Comparison of ENCODE assay signal across 8 cellular contexts in genomic region chr1:43349594-43350306, GRCh38. TPM values are rescaled to one million over a fixed set of nuclear protein-coding genes. Genes with fewer than 3 reads are reported as not detected.
DNase-seq lines count a peak whose midpoint lies in the region; ATAC-seq, FAIRE-seq and TF ChIP-seq lines count a peak whose summit lies in the region.

No MANE protein-coding gene starts in this region.

- no peak for FAIRE-seq in pancreas (lab: Jason Lieb, UNC)

- H2AFZ ChIP-seq in SU-DHL-6 (ENCODE audit: low read depth, low read length, severe bottlenecking) = peak overlapping the region; percentile 83

- no peak for TF ChIP-seq CTCF in SU-DHL-6 (IDR thresholded peaks at IDR 0.05; ENCODE audit: insufficient read depth, low read length, poor library complexity, severe bottlenecking)
- TF ChIP-seq CTCF in fibroblast of mammary gland (conservative IDR thresholded peaks at IDR 0.05; ENCODE audit: control insufficient read depth, insufficient read depth, low read depth, low read length) = no peak
- TF ChIP-seq CTCF in pancreas (IDR thresholded peaks at IDR 0.05) = no peak
- no peak for TF ChIP-seq CTCF in GM10248 (IDR thresholded peaks at IDR 0.05; ENCODE audit: control extremely low read depth, extremely low read depth, low read depth, missing control alignments)

- H3K9me2 ChIP-seq in SU-DHL-6 (replicated peaks; ENCODE audit: insufficient read depth, low read length) = no peaks in the 10 kb centered on the region

- no peaks in the 10 kb centered on the region for H3K36me3 ChIP-seq in SU-DHL-6 (ENCODE audit: low read length)
- H3K36me3 ChIP-seq in pancreas = no peaks in the 10 kb centered on the region

- CTCF ChIA-PET in GM10248 (lab: Yijun Ruan, JAX) = no interaction called here

- peak; percentile 47 for DNase-seq in G401 (ENCODE audit: low spot score)
- peak; percentile 72 for DNase-seq in fibroblast of mammary gland (ENCODE audit: low read depth)
- no peak for DNase-seq in pancreas
- DNase-seq in middle frontal gyrus (ENCODE audit: extremely low spot score, low spot score) = no peak
- DNase-seq in CD1c-positive myeloid dendritic cell (ENCODE audit: extremely low spot score) = no peak
- no peak for DNase-seq in GM10248 (ENCODE audit: extremely low spot score)
- no peak for DNase-seq in NK-92 treated with Interleukin-12 subunit alpha and Interleukin-12 subunit beta, amount 100 ng/mL, for 24 hours (lab: John Stamatoyannopoulos, UW)

- H3K27me3 ChIP-seq in SU-DHL-6 (ENCODE audit: low read length) (no peaks in the 10 kb centered on the region), pancreas (no peaks in the 10 kb centered on the region)

- peak overlapping the region; percentile 74 for H3K4me2 ChIP-seq in SU-DHL-6 (ENCODE audit: low read depth, low read length, poor library complexity, severe bottlenecking)

- peaks cover 0 to 10% (median 0%) of the 10 kb centered on the region in 3 donors for H3K4me1 ChIP-seq in pancreas

- in situ Hi-C loops in G401 (cut with HindIII; ENCODE audit: low sequenced_read_pairs) = no loop called here

- POLR2A ChIA-PET in GM10248 (lab: Yijun Ruan, JAX) = no interaction called here

- intact Hi-C loops in pancreas (cut with DNase I) = no loop called here

- H3K9ac ChIP-seq in SU-DHL-6 (ENCODE audit: low read length) = peak overlapping the region; percentile 60

- H4K20me1 ChIP-seq in SU-DHL-6 (ENCODE audit: low read depth, low read length) = no peaks in the 10 kb centered on the region

- H3F3A ChIP-seq in SU-DHL-6 (ENCODE audit: insufficient read depth) = peaks cover 18% of the 10 kb centered on the region

- H3K4me3 ChIP-seq in SU-DHL-6 (ENCODE audit: insufficient read depth, low read length, poor library complexity, severe bottlenecking) (peak overlapping the region; percentile 56), fibroblast of mammary gland (ENCODE audit: control insufficient read depth, low read depth, low read length) (peak overlapping the region; percentile 47), pancreas (peak overlapping the region in 3 of 4 donors; percentile 39 to 60 (median 55))

- H3K79me2 ChIP-seq in SU-DHL-6 (ENCODE audit: insufficient read depth, low read length) = no peaks in the 10 kb centered on the region

- ATAC-seq in pancreas = no peak

- peak overlapping the region; percentile 67 for H3K27ac ChIP-seq in SU-DHL-6 (ENCODE audit: low read depth, low read length)
- H3K27ac ChIP-seq in pancreas = peak overlapping the region; percentile 99 to 100 (median 100)

- H3K9me3 ChIP-seq in SU-DHL-6 (ENCODE audit: insufficient read depth, low read length) (no peaks in the 10 kb centered on the region), pancreas (no peaks in the 10 kb centered on the region)

- WGBS in pancreas, 2 donors = 34 to 36% methylated on average over 11 of the region's 11 CpGs

RNA-seq across cellular contexts. Expression of gene CDC20, which starts 9.0 kb away (rescaled TPM):
- total RNA-seq in G401 (2014; rRNA removed; shearing (Covaris generic)) = 263 and 289 TPM in 2 replicates
- 1 to 10 TPM in 3 of 6 donors, under 1 TPM in 3; 0.12 to 1.8 (median 0.80) TPM for total RNA-seq in pancreas
- under 1 TPM; 0.23 to 0.61 TPM for polyA plus RNA-seq in pancreas

RNA-seq across cellular contexts. Expression of gene MPL, which starts 12.1 kb away (rescaled TPM):
- total RNA-seq in G401 (2014; rRNA removed; shearing (Covaris generic)) = not detected in 2 replicates
- under 1 TPM in 4 of 6 donors, not detected in 2; 0.12 to 0.43 (median 0.19) TPM for total RNA-seq in pancreas
- polyA plus RNA-seq in pancreas = under 1 TPM; 0.08 to 0.09 TPM

RNA-seq across cellular contexts. Expression of gene ELOVL1, which starts 18.1 kb away (rescaled TPM):
- 65.2 and 69.7 TPM in 2 replicates for total RNA-seq in G401 (2014; rRNA removed; shearing (Covaris generic))
- total RNA-seq in pancreas = 10 to 100 TPM; 22.8 to 44.9 (median 29.5) TPM
- polyA plus RNA-seq in pancreas = 10 to 100 TPM; 32.2 to 43.5 TPM

RNA-seq across cellular contexts. Expression of gene MED8, which starts 39.9 kb away (rescaled TPM):
- 36.2 and 42.2 TPM in 2 replicates for total RNA-seq in G401 (2014; rRNA removed; shearing (Covaris generic))
- 10 to 100 TPM; 13.5 to 22.6 (median 16.6) TPM for total RNA-seq in pancreas
- 10 to 100 TPM; 15.3 to 24.8 TPM for polyA plus RNA-seq in pancreas

RNA-seq across cellular contexts. Expression of gene SZT2, which starts 39.9 kb away (rescaled TPM):
- 4.4 and 7.0 TPM in 2 replicates for total RNA-seq in G401 (2014; rRNA removed; shearing (Covaris generic))
- total RNA-seq in pancreas = 10 to 100 TPM; 18.5 to 30.8 (median 23.4) TPM
- 10 to 100 TPM; 23.4 to 54.9 TPM for polyA plus RNA-seq in pancreas

Comparison
In these comparisons a context has a peak if more than half of its experiments do, and no peak if none do; other contexts are left out.
1. DNase-seq: peak in G401 (single experiment) and fibroblast of mammary gland (single experiment); none in pancreas (0 of 6), middle frontal gyrus (single experiment), CD1c-positive myeloid dendritic cell (single experiment), GM10248 (single experiment) and NK-92 treated with Interleukin-12 subunit alpha and Interleukin-12 subunit beta, amount 100 ng/mL, for 24 hours (single experiment).
2. RNA of gene CDC20, which starts 9.0 kb away (total RNA-seq): 263 to 289 TPM in G401; 0.12 to 1.8 TPM in pancreas; every median in the first group is over 10 times any median in the second.
3. Peak in every context shown above with its lines, with median percentiles within 50 percentile points of each other: H3K4me3 ChIP-seq.